In the genomic region with DNA sequence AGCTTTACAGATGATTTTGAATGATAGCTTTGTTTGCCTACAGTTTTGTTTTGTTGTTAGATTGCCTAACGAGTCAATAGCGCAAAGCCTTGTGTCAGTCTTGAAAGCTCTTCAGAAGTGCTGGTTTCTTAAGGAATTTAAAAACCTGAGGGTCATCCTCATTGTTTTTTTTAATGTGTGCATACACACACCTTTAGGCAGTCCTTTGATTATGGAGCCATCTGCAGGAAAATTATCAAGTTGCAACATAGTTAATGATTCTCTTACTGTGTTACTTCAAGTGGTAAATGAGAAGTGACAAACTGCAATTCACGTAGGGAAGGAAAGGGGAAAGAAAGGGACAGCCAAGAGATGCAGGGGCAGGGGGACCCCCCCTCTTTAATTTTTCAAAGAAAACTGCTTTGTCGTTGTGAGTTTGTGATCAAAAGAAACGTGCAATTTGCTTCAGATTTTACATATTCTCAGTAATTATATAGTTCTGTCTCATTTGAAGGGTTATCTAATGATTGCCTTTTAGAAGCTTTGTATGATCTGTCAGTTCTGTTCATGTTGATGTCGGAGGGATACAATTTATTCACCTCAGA, we compare ENCODE assay signal across 8 cellular contexts.
DNase-seq lines count a peak whose midpoint lies in the region; TF ChIP-seq lines count a peak whose summit lies in the region.

No MANE protein-coding gene starts in this region.

- H3K4me1 ChIP-seq in adrenal gland (replicated peaks in 1 of 2), result peaks cover 7 to 45% of the 10 kb centered on the region in 2 donors

- H3K27me3 Mint-ChIP-seq in immature natural killer cell (ENCODE audit: low read depth in 3 of 3) (no peaks in the 10 kb centered on the region), type B pancreatic cell (no peaks in the 10 kb centered on the region)

- no peaks in the 10 kb centered on the region for H3K9me3 Mint-ChIP-seq in immature natural killer cell
- H3K9me3 Mint-ChIP-seq in type B pancreatic cell, result no peaks in the 10 kb centered on the region

- no peaks in the 10 kb centered on the region for H3K36me3 ChIP-seq in adrenal gland (replicated peaks in 1 of 2)

- H3K27ac ChIP-seq in adrenal gland, result no peak overlapping the region

- peaks cover 9 to 36% of the 10 kb centered on the region in 2 donors for H3K4me1 Mint-ChIP-seq in immature natural killer cell
- peaks cover 42% of the 10 kb centered on the region for H3K4me1 Mint-ChIP-seq in type B pancreatic cell (ENCODE audit: unreplicated experiment)

- 39 to 47% (median 42%) methylated on average over 6 of the region's 6 CpGs for WGBS in adrenal gland, 4 donors

- intact Hi-C loops in adrenal gland (cut with DNase I), result no loop called here

- no peak for TF ChIP-seq POLR2A in adrenal gland (IDR thresholded peaks at IDR 0.05)

- no peak overlapping the region for H3K4me3 ChIP-seq in adrenal gland

- no peaks in the 10 kb centered on the region for H3K27me3 ChIP-seq in adrenal gland

- H3K27ac Mint-ChIP-seq in immature natural killer cell (no peak overlapping the region), type B pancreatic cell (peak overlapping the region; percentile 58)

- H3K36me3 Mint-ChIP-seq in immature natural killer cell (no peaks in the 10 kb centered on the region), type B pancreatic cell (peaks cover 8% of the 10 kb centered on the region)

- DNase-seq in NCI-H2196 (lab: John Stamatoyannopoulos, UW; ENCODE audit: unreplicated experiment) (peak; percentile 43), NCI-H2196 treated with DMSO at 0.1 percent for 48 hours (lab: John Stamatoyannopoulos, UW; ENCODE audit: unreplicated experiment) (no peak), NCI-H1105 (lab: John Stamatoyannopoulos, UW) (peak; percentile 78), adrenal gland (no peak), immature natural killer cell (peak in 2 of 3 donors; percentile 11 to 20), type B pancreatic cell (ENCODE audit: extremely low spot score, unreplicated experiment) (no peak), SIG-M5 (lab: John Stamatoyannopoulos, UW) (no peak)
- DNase-seq in activated CD4-positive, alpha-beta T cell treated with anti-CD3 and anti-CD28 coated beads for 4 hours, result no peak

- peak; percentile 15 to 68 (median 58) for TF ChIP-seq CTCF in adrenal gland (IDR thresholded peaks at IDR 0.05)
- peak; percentile 55 for TF ChIP-seq CTCF in type B pancreatic cell (conservative IDR thresholded peaks at IDR 0.05)

- no peak overlapping the region for H3K4me3 Mint-ChIP-seq in immature natural killer cell
- peak overlapping the region; percentile 32 for H3K4me3 Mint-ChIP-seq in type B pancreatic cell

- H3K9me3 ChIP-seq in adrenal gland (replicated peaks in 1 of 3), result no peaks in the 10 kb centered on the region

Comparison
In these comparisons a context has a peak if more than half of its experiments do, and no peak if none do; other contexts are left out.
1. DNase-seq: peak in NCI-H2196 (single experiment), NCI-H1105 (single experiment) and immature natural killer cell (2 of 3); none in NCI-H2196 treated with DMSO at 0.1 percent for 48 hours (single experiment), adrenal gland (0 of 7), type B pancreatic cell (single experiment), activated CD4-positive, alpha-beta T cell treated with anti-CD3 and anti-CD28 coated beads for 4 hours (0 of 2) and SIG-M5 (single experiment).